Comparison of ENCODE assay signal across 1 cellular context in genomic region chrX:39821709-39822095, GRCh38.
TF ChIP-seq lines count a peak whose summit lies in the region.

No MANE protein-coding gene starts in this region.

TF ChIP-seq in GM23338, 12 proteins besides CTCF, POLR2A, EP300 and RAD21 (continued from another document):
- TF ChIP-seq ZNF462 (CRISPR knock-in tag; IDR thresholded peaks at IDR 0.05) = no peak
TF ChIP-seq in GM23338: peak in this region for 0.
